ENCODE assay signal across 2 cellular contexts in genomic region chr9:83177747-83178146, GRCh38.
TF ChIP-seq lines count a peak whose summit lies in the region.

No MANE protein-coding gene starts in this region.

TF ChIP-seq in liver, 16 proteins besides CTCF, POLR2A, EP300 and RAD21 (continued from another document):
- TF ChIP-seq REST (IDR thresholded peaks at IDR 0.05) (no peak), GABPA (IDR thresholded peaks at IDR 0.05 in 1 of 2, conservative IDR thresholded peaks at IDR 0.05 in 1 of 2) (no peak), SP1 (IDR thresholded peaks at IDR 0.05) (no peak), RXRA (IDR thresholded peaks at IDR 0.05) (peak in 1 of 2 donors; percentile 12), HNF4A (conservative IDR thresholded peaks at IDR 0.05) (peak in 1 of 2 donors; percentile 14), EGR1 (IDR thresholded peaks at IDR 0.05; ENCODE audit: low read depth in 2 of 2) (no peak), HNF4G (IDR thresholded peaks at IDR 0.05) (no peak), FOXA2 (IDR thresholded peaks at IDR 0.05) (peak; percentile 12), FOXA1 (IDR thresholded peaks at IDR 0.05) (no peak), NR2F2 (IDR thresholded peaks at IDR 0.05) (no peak)
- TF ChIP-seq, protein P1, sequence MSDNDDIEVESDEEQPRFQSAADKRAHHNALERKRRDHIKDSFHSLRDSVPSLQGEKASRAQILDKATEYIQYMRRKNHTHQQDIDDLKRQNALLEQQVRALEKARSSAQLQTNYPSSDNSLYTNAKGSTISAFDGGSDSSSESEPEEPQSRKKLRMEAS (IDR thresholded peaks at IDR 0.05), result no peak
- TF ChIP-seq, protein P2, sequence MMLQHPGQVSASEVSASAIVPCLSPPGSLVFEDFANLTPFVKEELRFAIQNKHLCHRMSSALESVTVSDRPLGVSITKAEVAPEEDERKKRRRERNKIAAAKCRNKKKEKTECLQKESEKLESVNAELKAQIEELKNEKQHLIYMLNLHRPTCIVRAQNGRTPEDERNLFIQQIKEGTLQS (IDR thresholded peaks at IDR 0.05), result no peak
- TF ChIP-seq, protein P3, sequence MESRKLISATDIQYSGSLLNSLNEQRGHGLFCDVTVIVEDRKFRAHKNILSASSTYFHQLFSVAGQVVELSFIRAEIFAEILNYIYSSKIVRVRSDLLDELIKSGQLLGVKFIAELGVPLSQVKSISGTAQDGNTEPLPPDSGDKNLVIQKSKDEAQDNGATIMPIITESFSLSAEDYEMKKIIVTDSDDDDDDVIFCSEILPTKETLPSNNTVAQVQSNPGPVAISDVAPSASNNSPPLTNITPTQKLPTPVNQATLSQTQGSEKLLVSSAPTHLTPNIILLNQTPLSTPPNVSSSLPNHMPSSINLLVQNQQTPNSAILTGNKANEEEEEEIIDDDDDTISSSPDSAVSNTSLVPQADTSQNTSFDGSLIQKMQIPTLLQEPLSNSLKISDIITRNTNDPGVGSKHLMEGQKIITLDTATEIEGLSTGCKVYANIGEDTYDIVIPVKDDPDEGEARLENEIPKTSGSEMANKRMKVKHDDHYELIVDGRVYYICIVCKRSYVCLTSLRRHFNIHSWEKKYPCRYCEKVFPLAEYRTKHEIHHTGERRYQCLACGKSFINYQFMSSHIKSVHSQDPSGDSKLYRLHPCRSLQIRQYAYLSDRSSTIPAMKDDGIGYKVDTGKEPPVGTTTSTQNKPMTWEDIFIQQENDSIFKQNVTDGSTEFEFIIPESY (IDR thresholded peaks at IDR 0.05), result no peak
TF ChIP-seq in liver: peak in this region for 3.

TF ChIP-seq in HepG2, 621 proteins besides CTCF, POLR2A, EP300 and RAD21:
- TF ChIP-seq, protein P3 (CRISPR knock-in tag; IDR thresholded peaks at IDR 0.05), result no peak
- TF ChIP-seq REXO4 (CRISPR knock-in tag; IDR thresholded peaks at IDR 0.05; ENCODE audit: borderline replicate concordance), result no peak
